In genomic region chr12:118446247-118446646, GRCh38 we compare ENCODE assay signal across 20 cellular contexts.
DNase-seq lines count a peak whose midpoint lies in the region; ATAC-seq, FAIRE-seq and TF ChIP-seq lines count a peak whose summit lies in the region.
"Had no signal": no experiment of that assay in that cellular context is flagged by ENCODE, and none has a peak within 500 bp of the region (broad histone marks: within the 10 kb centered on the region; RNA-seq: fewer than 3 reads in every experiment).

No MANE protein-coding gene starts in this region.

- no peak overlapping the region for H3K4ac ChIP-seq in H1 (replicated peaks; ENCODE audit: insufficient read length, low read depth, low read length)

- no peaks in the 10 kb centered on the region; the same call in 1 of the 2 replicates for H3K23me2 ChIP-seq in H1 (ENCODE audit: low read depth, low read length)

- TF ChIP-seq POLR2A in H1 (IDR thresholded peaks at IDR 0.05; ENCODE audit: control extremely low read depth in 1 of 2, low read depth in 2 of 2, low read length in 2 of 2), result no peak

- no peak overlapping the region for H3K56ac ChIP-seq in H1 (replicated peaks; ENCODE audit: insufficient read length, low read depth, low read length)

- H3K36me3 ChIP-seq in left ventricle myocardium inferior, result no peaks in the 10 kb centered on the region
- H3K36me3 ChIP-seq in OCI-LY3 (replicated peaks; ENCODE audit: low read depth, low read length), result no peaks in the 10 kb centered on the region
- no peaks in the 10 kb centered on the region for H3K36me3 ChIP-seq in H1 (ENCODE audit: control insufficient read depth in 2 of 4, insufficient read depth in 4 of 4, low read length in 3 of 4)

- H3K27ac ChIP-seq in left ventricle myocardium inferior (replicated peaks) (no peak overlapping the region), OCI-LY3 (ENCODE audit: low read length) (no peak overlapping the region), H1 (ENCODE audit: low read depth, low read length) (no peak overlapping the region)
- H3K27ac ChIP-seq: A549, PC-9 had no signal

- H3K4me3 ChIP-seq in left ventricle myocardium inferior (no peak overlapping the region), OCI-LY3 (ENCODE audit: low read length) (no peak overlapping the region), H1 (ENCODE audit: extremely low read depth in 1 of 4, insufficient read depth in 2 of 4, low read depth in 3 of 4, low read length in 4 of 4) (no peak overlapping the region)
- H3K4me3 ChIP-seq: A549, PC-9 had no signal

- H3K4me1 Mint-ChIP-seq in progenitor cell of endocrine pancreas (ENCODE audit: low read depth), result peaks cover 6% of the 10 kb centered on the region
- H3K4me1 Mint-ChIP-seq in osteocyte (ENCODE audit: unreplicated experiment), result no peaks in the 10 kb centered on the region
- H3K4me1 Mint-ChIP-seq: CD4-positive, CD25-positive, alpha-beta regulatory T cell had no signal

- H3K79me2 ChIP-seq in OCI-LY3 (ENCODE audit: low read length), result no peaks in the 10 kb centered on the region
- H3K79me2 ChIP-seq in H1 (ENCODE audit: control insufficient read depth in 1 of 2, insufficient read depth in 2 of 2, low read length in 2 of 2), result no peaks in the 10 kb centered on the region

- H3K27ac Mint-ChIP-seq in progenitor cell of endocrine pancreas (peak overlapping the region; percentile 15), osteocyte (ENCODE audit: unreplicated experiment) (no peak overlapping the region)

- H3K4me2 ChIP-seq in OCI-LY3 (ENCODE audit: low read length) (no peak overlapping the region), H1 (ENCODE audit: insufficient read depth in 1 of 2, low read depth in 2 of 2, low read length in 2 of 2) (no peak overlapping the region)
- H3K4me2 ChIP-seq: A549, PC-9 had no signal

- H3K9ac ChIP-seq in OCI-LY3 (ENCODE audit: low read length) (no peak overlapping the region), H1 (replicated peaks in 1 of 4; ENCODE audit: extremely low read depth in 1 of 4, low read depth in 3 of 4, low read length in 3 of 4) (no peak overlapping the region)

- H2BK15ac ChIP-seq in H1 (ENCODE audit: low read length), result no peak overlapping the region

- H2BK20ac ChIP-seq in H1 (ENCODE audit: low read length), result no peak overlapping the region

- POLR2A ChIA-PET in H1 (lab: Charles Lee; ENCODE audit: partially characterized antibody), result no interaction called here

- H3K18ac ChIP-seq in H1 (ENCODE audit: extremely low read depth, low read length), result no peak overlapping the region

- ATAC-seq in Right ventricle myocardium inferior, result no peak
- ATAC-seq: A549 had no signal

- no peak overlapping the region for H2BK12ac ChIP-seq in H1 (ENCODE audit: low read depth, low read length)

- H4K91ac ChIP-seq in H1 (replicated peaks; ENCODE audit: insufficient read length, low read length), result no peak overlapping the region

- H4K20me1 ChIP-seq in OCI-LY3 (ENCODE audit: insufficient read depth, low read length), result no peaks in the 10 kb centered on the region
- H4K20me1 ChIP-seq in H1 (replicated peaks in 1 of 2; ENCODE audit: control insufficient read depth in 1 of 2, insufficient read depth in 2 of 2, low read length in 2 of 2), result no peaks in the 10 kb centered on the region

- H3K14ac ChIP-seq in H1 (ENCODE audit: insufficient read length), result no peak overlapping the region

- intact Hi-C loops in left ventricle myocardium inferior (cut with micrococcal nuclease), result no loop called here
- intact Hi-C loops in Right ventricle myocardium inferior (cut with DNase I), result loop anchor here (2.0 kb wide), 1 partner anchor 163 kb away; no protein-coding TSS in a partner anchor

- CTCF ChIA-PET in H1 (lab: Charles Lee; ENCODE audit: partially characterized antibody), result interaction anchor here (1.2 to 5.2 kb wide), 4 partner anchors 12 to 407 kb away, joined by 3 to 34 read pairs (median 8); no protein-coding TSS in a partner anchor

- FAIRE-seq in H1 (lab: Jason Lieb, UNC), result no peak
- FAIRE-seq: A549, GM12892, GM19239 had no signal

- no peak overlapping the region for H4K8ac ChIP-seq in H1 (ENCODE audit: extremely low read depth, insufficient read depth, low read length)

- H3K36me3 Mint-ChIP-seq in progenitor cell of endocrine pancreas (ENCODE audit: insufficient read depth) (no peaks in the 10 kb centered on the region), osteocyte (ENCODE audit: unreplicated experiment) (no peaks in the 10 kb centered on the region)

- H2BK120ac ChIP-seq in H1 (replicated peaks; ENCODE audit: low read depth, low read length), result no peak overlapping the region

- 84% methylated on average over 4 of the region's 4 CpGs; no CpG with 5 or more reads in 1 of the 2 experiments for WGBS in H1 (ENCODE audit: extremely low coverage in 1 of 2, insufficient coverage in 1 of 2, insufficient read length in 1 of 2, insufficient replicate concordance in 2 of 2, low coverage in 1 of 2, low lambda C conversion rate in 2 of 2, missing lambda C conversion rate in 1 of 2), 2 experiments

- H3K27me3 Mint-ChIP-seq in progenitor cell of endocrine pancreas (peaks cover 13% of the 10 kb centered on the region), osteocyte (ENCODE audit: unreplicated experiment) (no peaks in the 10 kb centered on the region)

- no peak for DNase-seq in left ventricle myocardium inferior
- no peak for DNase-seq in Right ventricle myocardium inferior (ENCODE audit: missing footprints)
- DNase-seq in H1 (ENCODE audit: low read depth in 1 of 2, low spot score in 2 of 2), result no peak
- DNase-seq in progenitor cell of endocrine pancreas (ENCODE audit: low spot score, unreplicated experiment), result no peak
- no peak for DNase-seq in A172 (ENCODE audit: low spot score)
- no peak for DNase-seq in osteocyte (ENCODE audit: extremely low spot score, unreplicated experiment)
- no peak for DNase-seq in DMS79 treated with DMSO at 0.1 percent for 48 hours (lab: John Stamatoyannopoulos, UW)
- DNase-seq: AML-193; CD4-positive, CD25-positive, alpha-beta regulatory T cell; DMS53; MM.1S; NCI-H1930; NCI-H510A treated with DMSO at 0.1 percent for 48 hours; NK-92 treated with Interleukin-12 subunit alpha and Interleukin-12 subunit beta, amount 100 ng/mL, for 24 hours; PC-9; SIG-M5 had no signal

- TF ChIP-seq EP300 in H1 (IDR thresholded peaks at IDR 0.05; ENCODE audit: borderline replicate concordance in 1 of 2, low read depth in 2 of 2, low read length in 2 of 2), result no peak

- H3K9me3 ChIP-seq in left ventricle myocardium inferior (replicated peaks) (peaks cover 5% of the 10 kb centered on the region), OCI-LY3 (ENCODE audit: insufficient read depth, low read length) (no peaks in the 10 kb centered on the region), H1 (ENCODE audit: insufficient read depth in 2 of 2, low read depth in 1 of 2, low read length in 1 of 2) (no peaks in the 10 kb centered on the region)
- H3K9me3 ChIP-seq: A549 had no signal

- H3K23ac ChIP-seq in H1 (ENCODE audit: insufficient read length), result no peak overlapping the region

- H3K4me3 Mint-ChIP-seq in progenitor cell of endocrine pancreas (ENCODE audit: low read depth) (no peak overlapping the region), osteocyte (ENCODE audit: unreplicated experiment) (no peak overlapping the region)
- H3K4me3 Mint-ChIP-seq: CD4-positive, CD25-positive, alpha-beta regulatory T cell had no signal

- H2BK5ac ChIP-seq in H1 (ENCODE audit: low read depth, low read length), result no peak overlapping the region

- peak; percentile 16 to 50; a peak in 3 of 4 replicates for TF ChIP-seq RAD21 in H1 (IDR thresholded peaks at IDR 0.05 in 1 of 2, conservative IDR thresholded peaks at IDR 0.05 in 1 of 2; ENCODE audit: low read depth in 2 of 2, low read length in 2 of 2)

- peak; percentile 37 for TF ChIP-seq CTCF in left ventricle myocardium inferior (IDR thresholded peaks at IDR 0.05; ENCODE audit: borderline replicate concordance)
- 0 out of 2 replicates have a peak, but pooled peaks have one; percentile 12 for TF ChIP-seq CTCF in OCI-LY3 (IDR thresholded peaks at IDR 0.05; ENCODE audit: low read depth, low read length)
- peak in 2 of 3 experiments; percentile 13 to 20; a peak in 3 of 4 replicates for TF ChIP-seq CTCF in H1 (IDR thresholded peaks at IDR 0.05; ENCODE audit: control extremely low read depth in 1 of 3, insufficient read depth in 1 of 3, low read depth in 1 of 3, low read length in 3 of 3)
- no peak for TF ChIP-seq CTCF in progenitor cell of endocrine pancreas (IDR thresholded peaks at IDR 0.05; ENCODE audit: unreplicated experiment)
- TF ChIP-seq CTCF in osteocyte (IDR thresholded peaks at IDR 0.05), result no peak

- no peak overlapping the region for H4K5ac ChIP-seq in H1 (ENCODE audit: insufficient read length, low read depth, low read length)

- no peak overlapping the region for H2AK5ac ChIP-seq in H1 (ENCODE audit: low read depth, low read length)

- peaks cover 13% of the 10 kb centered on the region for H3K27me3 ChIP-seq in left ventricle myocardium inferior (ENCODE audit: low read depth)
- peaks cover 18% of the 10 kb centered on the region; the same call in 1 of the 2 replicates for H3K27me3 ChIP-seq in OCI-LY3 (ENCODE audit: low read depth, low read length)
- H3K27me3 ChIP-seq in H1 (replicated peaks in 1 of 4; ENCODE audit: control insufficient read depth in 3 of 4, extremely low read depth in 1 of 4, insufficient read depth in 3 of 4, low read length in 3 of 4), result no peaks in the 10 kb centered on the region

- H3K9me3 Mint-ChIP-seq in progenitor cell of endocrine pancreas (ENCODE audit: low read depth) (no peaks in the 10 kb centered on the region), osteocyte (ENCODE audit: unreplicated experiment) (peaks cover 7% of the 10 kb centered on the region)

- H3K79me1 ChIP-seq in H1 (ENCODE audit: low read depth, low read length), result no peaks in the 10 kb centered on the region

- H3K4me1 ChIP-seq in left ventricle myocardium inferior (no peaks in the 10 kb centered on the region), OCI-LY3 (ENCODE audit: low read length) (no peaks in the 10 kb centered on the region), H1 (replicated peaks in 1 of 4; ENCODE audit: control insufficient read depth in 3 of 4, insufficient read depth in 4 of 4, low read length in 3 of 4) (no peaks in the 10 kb centered on the region)
- H3K4me1 ChIP-seq: A549 had no signal

- H2AFZ ChIP-seq in OCI-LY3 (ENCODE audit: low read depth, low read length) (no peak overlapping the region), H1 (ENCODE audit: low read length) (0 out of 2 replicates have a peak overlapping the region, but pooled peaks have one; percentile 19)
- H2AFZ ChIP-seq: PC-9 had no signal

TF ChIP-seq in H1, 55 proteins besides CTCF, POLR2A, EP300 and RAD21:
- TF ChIP-seq, protein P1, sequence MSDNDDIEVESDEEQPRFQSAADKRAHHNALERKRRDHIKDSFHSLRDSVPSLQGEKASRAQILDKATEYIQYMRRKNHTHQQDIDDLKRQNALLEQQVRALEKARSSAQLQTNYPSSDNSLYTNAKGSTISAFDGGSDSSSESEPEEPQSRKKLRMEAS (IDR thresholded peaks at IDR 0.05), result no peak
- TF ChIP-seq SIX5 (IDR thresholded peaks at IDR 0.05; ENCODE audit: low read depth, low read length), result no peak
- no peak for TF ChIP-seq HDAC2 (IDR thresholded peaks at IDR 0.05; ENCODE audit: borderline replicate concordance in 1 of 2, low read depth in 2 of 2, low read length in 2 of 2)
- TF ChIP-seq GTF2F1 (IDR thresholded peaks at IDR 0.05; ENCODE audit: borderline replicate concordance, low read depth, low read length), result no peak

Comparison
In these comparisons a context has a peak if more than half of its experiments do, and no peak if none do; other contexts are left out.
1. CTCF ChIP-seq: peak in left ventricle myocardium inferior (single experiment), OCI-LY3 (single experiment) and H1 (2 of 3); none in progenitor cell of endocrine pancreas (single experiment) and osteocyte (single experiment).